ENCODE assay signal across 8 cellular contexts in genomic region chr9:92292338-92293074, GRCh38. TPM values are rescaled to one million over a fixed set of nuclear protein-coding genes. Genes with fewer than 3 reads are reported as not detected.
DNase-seq lines count a peak whose midpoint lies in the region; ATAC-seq and TF ChIP-seq lines count a peak whose summit lies in the region.

No MANE protein-coding gene starts in this region.

- POLR2A ChIA-PET in AG04450 (lab: Yijun Ruan, JAX) (interaction anchor here (0.9 to 1.9 kb wide), 3 partner anchors 15 to 154 kb away, joined by 3 to 8 read pairs (median 4); no protein-coding TSS in a partner anchor), HEK293 (lab: Yijun Ruan, JAX) (interaction anchor here (0.6 to 0.7 kb wide), 2 partner anchors 577 to 736 kb away, joined by 3 read pairs; no protein-coding TSS in a partner anchor)

- DNase-seq in AG04450 (ENCODE audit: low read depth, low spot score) (no peak), left lung (no peak), vagina (ENCODE audit: extremely low spot score in 2 of 2) (no peak), retina (no peak)
- DNase-seq in activated naive CD8-positive, alpha-beta T cell treated with anti-CD3 and anti-CD28 coated beads, Interleukin-2, amount 50 U/mL, for 24 hours = no peak

- H3K4me3 Mint-ChIP-seq in activated naive CD8-positive, alpha-beta T cell treated with anti-CD3 and anti-CD28 coated beads, Interleukin-2, amount 50 U/mL, for 24 hours = peak overlapping the region; percentile 96

- peaks cover 2% of the 10 kb centered on the region for H3K27me3 Mint-ChIP-seq in activated naive CD8-positive, alpha-beta T cell treated with anti-CD3 and anti-CD28 coated beads, Interleukin-2, amount 50 U/mL, for 24 hours

- H3K4me3 ChIP-seq in AG04450 (ENCODE audit: low read depth, low read length) (peak overlapping the region; percentile 88), HEK293 (ENCODE audit: low read depth, low read length) (peak overlapping the region; percentile 98), left lung (peak overlapping the region; percentile 74 to 75), vagina (peak overlapping the region; percentile 72 to 74)

- H3K9me3 Mint-ChIP-seq in activated naive CD8-positive, alpha-beta T cell treated with anti-CD3 and anti-CD28 coated beads, Interleukin-2, amount 50 U/mL, for 24 hours = no peaks in the 10 kb centered on the region

- intact Hi-C loops in left lung (cut with DNase I) = no loop called here
- intact Hi-C loops in vagina (cut with DNase I) = loop anchor here (10.0 kb wide), 2 partner anchors 158 to 1088 kb away; no protein-coding TSS in a partner anchor

- H3K27ac Mint-ChIP-seq in activated naive CD8-positive, alpha-beta T cell treated with anti-CD3 and anti-CD28 coated beads, Interleukin-2, amount 50 U/mL, for 24 hours = peak overlapping the region; percentile 100

- no peaks in the 10 kb centered on the region; the same call in 1 of the 2 replicates for H3K4me1 ChIP-seq in HEK293 (ENCODE audit: control insufficient read depth, insufficient read depth, low read length)
- H3K4me1 ChIP-seq in left lung = peaks cover 23 to 30% of the 10 kb centered on the region in 2 donors
- peaks cover 22% of the 10 kb centered on the region for H3K4me1 ChIP-seq in vagina

- TF ChIP-seq POLR2A in vagina (IDR thresholded peaks at IDR 0.05) = no peak

- H3K27me3 ChIP-seq in AG04450 (ENCODE audit: control insufficient read depth, insufficient read depth, low read length) (no peaks in the 10 kb centered on the region), left lung (no peaks in the 10 kb centered on the region), vagina (no peaks in the 10 kb centered on the region)

- ATAC-seq in activated naive CD8-positive, alpha-beta T cell treated with anti-CD3 and anti-CD28 coated beads, Interleukin-2, amount 50 U/mL, for 24 hours = no peak
- ATAC-seq in left lung (no peak), GM19035 (IDR thresholded peaks at IDR 0.05; ENCODE audit: unreplicated experiment) (no peak), GM18861 (IDR thresholded peaks at IDR 0.05; ENCODE audit: unreplicated experiment) (no peak)

- CTCF ChIA-PET in AG04450 (lab: Charles Lee) = interaction anchor here (0.8 to 3.9 kb wide), 4 partner anchors 14 to 158 kb away, joined by 3 to 35 read pairs (median 4); no protein-coding TSS in a partner anchor
- CTCF ChIA-PET in HEK293 (lab: Yijun Ruan, JAX) = interaction anchor here (0.6 to 2.8 kb wide), 2 partner anchors 14 to 152 kb away, joined by 3 to 15 read pairs; no protein-coding TSS in a partner anchor

- H3K27ac ChIP-seq in AG04450 (ENCODE audit: low read depth, low read length) (no peak overlapping the region), HEK293 (ENCODE audit: extremely low read depth, low read depth, low read length) (no peak overlapping the region), left lung (peak overlapping the region in 1 of 2 donors; percentile 72), vagina (no peak overlapping the region)

- peaks cover 9 to 45% of the 10 kb centered on the region in 2 experiments for H3K36me3 ChIP-seq in HEK293 (ENCODE audit: control insufficient read depth in 2 of 2, insufficient read depth in 1 of 2, low read length in 2 of 2)
- H3K36me3 ChIP-seq in left lung = peaks cover 0 to 26% of the 10 kb centered on the region in 2 donors
- peaks cover 0 to 12% of the 10 kb centered on the region in 2 donors for H3K36me3 ChIP-seq in vagina

- peaks cover 68% of the 10 kb centered on the region for H3K36me3 Mint-ChIP-seq in activated naive CD8-positive, alpha-beta T cell treated with anti-CD3 and anti-CD28 coated beads, Interleukin-2, amount 50 U/mL, for 24 hours (ENCODE audit: low read depth)

- no peak for TF ChIP-seq CTCF in AG04450 (IDR thresholded peaks at IDR 0.05; ENCODE audit: low read depth, low read length)
- no peak for TF ChIP-seq CTCF in HEK293 (tag by site-specific recombination; IDR thresholded peaks at IDR 0.05)
- no peak for TF ChIP-seq CTCF in left lung (IDR thresholded peaks at IDR 0.05)
- no peak for TF ChIP-seq CTCF in vagina (IDR thresholded peaks at IDR 0.05)

- H3K9me3 ChIP-seq in AG04450 (ENCODE audit: control insufficient read depth, insufficient read depth, low read length) (no peaks in the 10 kb centered on the region), HEK293 (ENCODE audit: control insufficient read depth, insufficient read depth, low read depth, low read length) (no peaks in the 10 kb centered on the region), left lung (no peaks in the 10 kb centered on the region), vagina (no peaks in the 10 kb centered on the region)

- peaks cover 64% of the 10 kb centered on the region for H3K4me1 Mint-ChIP-seq in activated naive CD8-positive, alpha-beta T cell treated with anti-CD3 and anti-CD28 coated beads, Interleukin-2, amount 50 U/mL, for 24 hours

TF ChIP-seq in HEK293, 187 proteins besides CTCF, POLR2A, EP300 and RAD21:
- TF ChIP-seq ZNF792 (tag by site-specific recombination; IDR thresholded peaks at IDR 0.05) = no peak
- TF ChIP-seq ZNF600 (tag by site-specific recombination; IDR thresholded peaks at IDR 0.05) = 0 out of 2 replicates have a peak, but pooled peaks have one; percentile 24

RNA-seq across cellular contexts. Expression of gene IARS1, which starts 1.0 kb away (rescaled TPM):
- polyA plus RNA-seq in AG04450 (2011; rRNA removed) = 206 and 217 TPM in 2 replicates
- polyA minus RNA-seq in AG04450 (2011; rRNA and poly(A)+ RNA removed) = 256 and 371 TPM in 2 replicates
- total RNA-seq in left lung (100 to 1,000 TPM in 1 of 2 donors, 10 to 100 TPM in 1; 84.1 to 157 TPM), vagina (63.8 TPM)

RNA-seq across cellular contexts. Expression of gene NOL8, which starts 32.6 kb away (rescaled TPM):
- polyA plus RNA-seq in AG04450 (2011; rRNA removed) = 19.1 and 27.9 TPM in 2 replicates
- polyA minus RNA-seq in AG04450 (2011; rRNA and poly(A)+ RNA removed) = 18.4 and 34.8 TPM in 2 replicates
- total RNA-seq in left lung (10 to 100 TPM; 23.7 to 35.1 TPM), vagina (35.6 TPM)

RNA-seq across cellular contexts. Expression of gene CENPP, which starts 33.2 kb away (rescaled TPM):
- 2.2 and 4.4 TPM in 2 replicates for polyA plus RNA-seq in AG04450 (2011; rRNA removed)
- 1.1 and 1.6 TPM in 2 replicates for polyA minus RNA-seq in AG04450 (2011; rRNA and poly(A)+ RNA removed)
- total RNA-seq in left lung = 1 to 10 TPM; 5.0 to 8.4 TPM
- total RNA-seq in vagina = 9.3 TPM
